In the genomic region with DNA sequence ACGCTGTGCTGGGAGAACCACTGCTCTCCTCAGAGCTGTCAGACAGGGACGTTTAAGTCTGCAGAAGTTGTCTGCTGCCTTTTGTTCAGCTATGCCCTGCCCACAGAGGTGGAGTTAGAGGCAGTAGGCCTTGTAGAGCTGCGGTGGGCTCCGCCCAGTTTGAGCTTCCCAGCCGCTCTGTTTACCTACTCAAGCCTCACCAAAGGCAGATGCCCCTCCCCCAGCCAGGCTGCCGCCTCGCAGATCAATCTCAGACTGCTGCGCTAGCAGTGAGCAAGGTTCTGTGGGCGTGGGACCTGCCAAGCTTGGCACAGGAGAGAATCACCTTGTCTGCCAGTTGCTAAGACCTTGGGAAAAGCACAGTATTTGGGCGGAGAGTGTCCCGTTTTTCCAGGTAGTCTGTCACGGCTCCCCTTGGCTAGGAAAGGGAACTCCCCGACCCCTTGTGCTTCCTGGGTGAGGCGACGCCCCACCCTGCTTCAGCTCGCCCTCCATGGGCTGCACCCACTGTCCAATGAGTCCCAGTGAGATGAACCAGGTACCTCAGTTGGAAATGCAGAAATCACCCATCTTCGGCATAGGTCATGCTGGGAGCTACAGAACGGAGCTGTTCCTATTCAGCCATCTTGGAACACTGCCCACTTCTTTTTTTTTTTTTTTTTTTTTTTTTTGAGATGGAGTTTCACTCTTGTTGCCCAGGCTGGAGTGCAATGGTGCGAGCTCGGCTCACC, we compare ENCODE assay signal across 8 cellular contexts. TPM values are rescaled to one million over a fixed set of nuclear protein-coding genes. Genes with fewer than 3 reads are reported as not detected.
DNase-seq lines count a peak whose midpoint lies in the region; ATAC-seq and TF ChIP-seq lines count a peak whose summit lies in the region.
"Not testable (repeated sequence)": the region's sequence is repeated elsewhere in the genome, so short reads cannot be mapped to it uniquely, and the experiment has no call there.

No MANE protein-coding gene starts in this region.

- peak; percentile 94 for ATAC-seq in HCT116
- peak; percentile 27 for ATAC-seq in upper lobe of right lung

- CTCF ChIA-PET in HCT116 (lab: Charles Lee) = interaction anchor here (1.8 kb wide), 1 partner anchor 34 kb away, joined by 6 read pairs; no protein-coding TSS in a partner anchor

- not testable (repeated sequence) for H3K27ac ChIP-seq in HCT116 (ENCODE audit: low read depth, low read length); upper lobe of right lung

- intact Hi-C loops in HCT116 (cut with micrococcal nuclease); lower leg skin (cut with DNase I; ENCODE audit: low total_unique reads); upper lobe of right lung (cut with DNase I): not testable (repeated sequence)

- not testable (repeated sequence) for H3K79me2 ChIP-seq in HCT116 (ENCODE audit: insufficient read depth, low read length)

- RAD21 ChIA-PET in HCT116 (lab: Charles Lee; ENCODE audit: low non-redundant PET in 1 of 2, low total read pairs in 2 of 2, uncharacterized antibody in 2 of 2, unreplicated experiment in 2 of 2) = interaction anchor here in 1 of 2 experiments (0.7 kb wide), 1 partner anchor 34 kb away, joined by 5 read pairs; no protein-coding TSS in a partner anchor

- WGBS in lower leg skin, 2 donors = 42 to 48% methylated on average over 17 to 20 of the region's 20 CpGs

- not testable (repeated sequence) for BruUV-seq in HCT116 (replicated peaks; lab: Mats Ljungman, UMichigan)

- peak overlapping the region; percentile 30 to 45 for H3K4me3 ChIP-seq in HCT116 (replicated peaks in 1 of 2; ENCODE audit: low read depth in 1 of 2, low read length in 2 of 2)
- not testable (repeated sequence) for H3K4me3 ChIP-seq in lower leg skin (ENCODE audit: low read depth, poor library complexity, severe bottlenecking); upper lobe of right lung

- H3K4me1 ChIP-seq in HCT116 (ENCODE audit: control insufficient read depth in 1 of 2, insufficient read depth in 2 of 2, low read length in 2 of 2); upper lobe of right lung: not testable (repeated sequence)

- H3K9me3 ChIP-seq in HCT116 (ENCODE audit: control insufficient read depth in 1 of 2, insufficient read depth in 1 of 2, low read depth in 1 of 2, low read length in 2 of 2); upper lobe of right lung: not testable (repeated sequence)

- not testable (repeated sequence) for H4K20me1 ChIP-seq in HCT116 (ENCODE audit: insufficient read depth)

- H3K9me2 ChIP-seq in HCT116 (ENCODE audit: insufficient read depth) = not testable (repeated sequence)

- peak; percentile 28 for DNase-seq in HCT116 (ENCODE audit: low read depth, low spot score)
- DNase-seq in NCI-H2227 treated with DMSO at 0.1 percent for 48 hours (lab: John Stamatoyannopoulos, UW) = peak; percentile 82
- peak; percentile 15 for DNase-seq in activated CD4-positive, CD25-positive, alpha-beta regulatory T cell treated with anti-CD3 and anti-CD28 coated beads, Interleukin-2, amount 50 U/mL, for 16 hours (ENCODE audit: low read depth, low spot score)
- DNase-seq in activated T-helper 1 cell treated with Interleukin-2 at 50 U/mL for 16 hours (ENCODE audit: low read depth) = peak; percentile 17
- peak; percentile 23 for DNase-seq in effector CD4-positive, alpha-beta T cell
- DNase-seq in lower leg skin (ENCODE audit: low spot score in 2 of 2) = peak; percentile 86 to 92
- peak; percentile 12 to 33 (median 20) for DNase-seq in stimulated activated CD4-positive, alpha-beta T cell treated with anti-CD3 and anti-CD28 coated beads, Interleukin-12 subunit alpha, Interleukin-12 subunit beta, amount 100 ng/mL, for 48 hours (ENCODE audit: low read depth in 2 of 3, low spot score in 1 of 3)
- peak; percentile 83 for DNase-seq in upper lobe of right lung

- TF ChIP-seq POLR2A in HCT116 (IDR thresholded peaks at IDR 0.05; ENCODE audit: borderline replicate concordance, extremely low read depth, insufficient read depth, insufficient read length); lower leg skin (IDR thresholded peaks at IDR 0.05): not testable (repeated sequence)

- POLR2A ChIA-PET in HCT116 (lab: Charles Lee) = interaction anchor here (0.7 kb wide), 1 partner anchor 136 kb away, joined by 7 read pairs; no protein-coding TSS in a partner anchor

- H3K4me2 ChIP-seq in HCT116 (ENCODE audit: low read length) = peak overlapping the region; percentile 72

- not testable (repeated sequence) for TF ChIP-seq RAD21 in HCT116 (IDR thresholded peaks at IDR 0.05; ENCODE audit: low read depth)

- TF ChIP-seq CTCF in HCT116 (IDR thresholded peaks at IDR 0.05 in 2 of 3, conservative IDR thresholded peaks at IDR 0.05 in 1 of 3; ENCODE audit: borderline replicate concordance in 1 of 3, insufficient read depth in 1 of 3, low read depth in 2 of 3, low read length in 2 of 3); lower leg skin (IDR thresholded peaks at IDR 0.05); upper lobe of right lung (IDR thresholded peaks at IDR 0.05): not testable (repeated sequence)

- H2AFZ ChIP-seq in HCT116 (ENCODE audit: low read depth, low read length, poor library complexity, severe bottlenecking) = not testable (repeated sequence)

- H3K9ac ChIP-seq in HCT116 (ENCODE audit: low read length) = not testable (repeated sequence)

- not testable (repeated sequence) for H3K36me3 ChIP-seq in HCT116 (ENCODE audit: control insufficient read depth in 1 of 2, insufficient read depth in 2 of 2, low read length in 2 of 2); upper lobe of right lung

- not testable (repeated sequence) for H3K27me3 ChIP-seq in HCT116 (ENCODE audit: insufficient read depth, low read length); upper lobe of right lung

RNA-seq across cellular contexts. Expression of a gene that starts 57.6 kb away (rescaled TPM):
- total RNA-seq in HCT116 (2021; ENCODE audit: unreplicated experiment) (73.5 TPM), lower leg skin (100 to 1,000 TPM; 105 to 239 (median 157) TPM), upper lobe of right lung (92.9 TPM)
- 49.0 and 50.0 TPM in 2 replicates for polyA plus RNA-seq in HCT116 (2012)

Comparison
In these comparisons a context has a peak if more than half of its experiments do, and no peak if none do; other contexts are left out.
1. DNase-seq: peak in every context shown above with its lines; median percentile 89 in lower leg skin; 83 in upper lobe of right lung; 82 in NCI-H2227 treated with DMSO at 0.1 percent for 48 hours; 28 in HCT116; 23 in effector CD4-positive, alpha-beta T cell; 20 in stimulated activated CD4-positive, alpha-beta T cell treated with anti-CD3 and anti-CD28 coated beads, Interleukin-12 subunit alpha, Interleukin-12 subunit beta, amount 100 ng/mL, for 48 hours; 17 in activated T-helper 1 cell treated with Interleukin-2 at 50 U/mL for 16 hours; 15 in activated CD4-positive, CD25-positive, alpha-beta regulatory T cell treated with anti-CD3 and anti-CD28 coated beads, Interleukin-2, amount 50 U/mL, for 16 hours.